Comparison of ENCODE assay signal across 17 cellular contexts in the genomic region with DNA sequence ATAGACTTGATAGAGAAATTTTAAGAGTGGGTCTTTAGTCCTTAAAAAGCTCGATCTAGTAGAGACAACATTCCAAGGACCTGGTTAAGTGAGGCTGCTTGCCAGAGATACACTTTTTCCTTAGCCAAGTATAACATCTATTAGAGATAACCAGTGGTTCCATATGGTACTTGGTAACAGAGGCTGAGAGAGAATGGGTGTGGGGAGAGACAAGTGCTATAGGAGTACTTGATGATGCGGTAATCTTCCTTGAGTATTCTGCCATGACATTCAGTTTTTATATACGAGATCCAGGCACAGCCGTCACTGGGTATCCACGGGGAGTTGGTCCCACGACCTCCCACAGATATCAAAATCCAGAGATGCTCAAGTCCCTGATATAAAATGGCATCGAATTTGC.
DNase-seq lines count a peak whose midpoint lies in the region; ATAC-seq, FAIRE-seq and TF ChIP-seq lines count a peak whose summit lies in the region.
"Had no signal": no experiment of that assay in that cellular context is flagged by ENCODE, and none has a peak within 500 bp of the region (broad histone marks: within the 10 kb centered on the region; RNA-seq: fewer than 3 reads in every experiment).

No MANE protein-coding gene starts in this region.

- H3K27ac ChIP-seq in PC-9, result peak overlapping the region; percentile 55
- peak overlapping the region; percentile 78 for H3K27ac ChIP-seq in mammary epithelial cell (ENCODE audit: insufficient read depth, low read depth, low read length)
- H3K27ac ChIP-seq: C4-2B, esophagus squamous epithelium had no signal

- H3K27me3 Mint-ChIP-seq in osteocyte (ENCODE audit: unreplicated experiment), result no peaks in the 10 kb centered on the region

- BruUV-seq in PC-9 (replicated peaks; lab: Mats Ljungman, UMichigan) (no TSS peak), mammary epithelial cell (replicated peaks; lab: Mats Ljungman, UMichigan) (TSS peak; percentile 28)

- FAIRE-seq in frontal cortex (lab: Jason Lieb, UNC), result no peak

- peaks cover 25% of the 10 kb centered on the region for H3K4me1 ChIP-seq in PC-9 (replicated peaks; ENCODE audit: insufficient read depth)
- peaks cover 78% of the 10 kb centered on the region for H3K4me1 ChIP-seq in mammary epithelial cell (ENCODE audit: insufficient read depth, low read length)

- in situ Hi-C loops in mammary epithelial cell (cut with MboI; ENCODE audit: low sequenced_read_pairs in 2 of 2), result no loop called here

- TF ChIP-seq CTCF in PC-9 (conservative IDR thresholded peaks at IDR 0.05) (no peak), mammary epithelial cell (conservative IDR thresholded peaks at IDR 0.05 in 1 of 2, IDR thresholded peaks at IDR 0.05 in 1 of 2; ENCODE audit: extremely low read depth in 1 of 2, insufficient read depth in 1 of 2, low read depth in 1 of 2, low read length in 2 of 2) (no peak), osteocyte (IDR thresholded peaks at IDR 0.05) (no peak)

- H2AFZ ChIP-seq in PC-9 (no peak overlapping the region), mammary epithelial cell (ENCODE audit: low read depth, low read length) (no peak overlapping the region)

- POLR2A ChIA-PET in PC-9 (lab: Charles Lee; ENCODE audit: unreplicated experiment), result no interaction called here

- no peaks in the 10 kb centered on the region for H3K9me3 Mint-ChIP-seq in osteocyte (ENCODE audit: unreplicated experiment)
- H3K9me3 Mint-ChIP-seq: activated CD4-positive, alpha-beta memory T cell treated with anti-CD3 and anti-CD28 coated beads, Interleukin-2, amount 10 ng/mL, durations not matched to agents 7 days and 5 days; T-cell had no signal

- H3K27me3 ChIP-seq in PC-9 (ENCODE audit: insufficient read depth, low read depth) (no peaks in the 10 kb centered on the region), mammary epithelial cell (ENCODE audit: insufficient read depth, low read length) (no peaks in the 10 kb centered on the region)
- H3K27me3 ChIP-seq: dorsolateral prefrontal cortex, esophagus squamous epithelium had no signal

- H4K20me1 ChIP-seq in PC-9 (ENCODE audit: insufficient read depth), result no peaks in the 10 kb centered on the region
- no peaks in the 10 kb centered on the region for H4K20me1 ChIP-seq in mammary epithelial cell (ENCODE audit: insufficient read depth, low read length)

- H3K27ac Mint-ChIP-seq in osteocyte (ENCODE audit: unreplicated experiment), result peak overlapping the region; percentile 81
- H3K27ac Mint-ChIP-seq: activated CD4-positive, alpha-beta memory T cell treated with anti-CD3 and anti-CD28 coated beads, Interleukin-2, amount 10 ng/mL, durations not matched to agents 7 days and 5 days; T-cell had no signal

- WGBS in mammary epithelial cell (ENCODE audit: low coverage, missing lambda C conversion rate), result 95% methylated on average over 7 of the region's 7 CpGs

- H3K4me3 Mint-ChIP-seq in osteocyte (ENCODE audit: unreplicated experiment), result no peak overlapping the region
- H3K4me3 Mint-ChIP-seq: activated CD4-positive, alpha-beta memory T cell treated with anti-CD3 and anti-CD28 coated beads, Interleukin-2, amount 10 ng/mL, durations not matched to agents 7 days and 5 days; T-cell had no signal

- H3K4me3 ChIP-seq in PC-9 (no peak overlapping the region), mammary epithelial cell (replicated peaks in 1 of 3; ENCODE audit: insufficient read depth in 1 of 3, low read depth in 2 of 3, low read length in 3 of 3) (no peak overlapping the region)
- H3K4me3 ChIP-seq: dorsolateral prefrontal cortex, esophagus squamous epithelium, mucosa of descending colon had no signal

- no peak for ATAC-seq in GM21825 (IDR thresholded peaks at IDR 0.05; ENCODE audit: unreplicated experiment)
- ATAC-seq: mucosa of descending colon, T-cell had no signal

- H3K36me3 Mint-ChIP-seq in osteocyte (ENCODE audit: unreplicated experiment), result peaks cover 7% of the 10 kb centered on the region
- H3K36me3 Mint-ChIP-seq: T-cell had no signal

- peaks cover 73% of the 10 kb centered on the region for H3K4me1 Mint-ChIP-seq in osteocyte (ENCODE audit: unreplicated experiment)

- H3K36me3 ChIP-seq in PC-9 (ENCODE audit: low read depth) (no peaks in the 10 kb centered on the region), mammary epithelial cell (ENCODE audit: insufficient read depth, low read length) (no peaks in the 10 kb centered on the region)

- H3K4me2 ChIP-seq in PC-9, result 0 out of 2 replicates have a peak overlapping the region, but pooled peaks have one; percentile 34
- peak overlapping the region; percentile 11 for H3K4me2 ChIP-seq in mammary epithelial cell (ENCODE audit: insufficient read depth, low read depth, low read length)

- CTCF ChIA-PET in PC-9 (lab: Charles Lee) (no interaction called here), mammary epithelial cell (lab: Charles Lee; ENCODE audit: low non-redundant PET) (no interaction called here)

- dilution Hi-C loops in mammary epithelial cell (cut with HindIII; ENCODE audit: low sequenced_read_pairs), result no loop called here

- intact Hi-C loops in PC-9 (cut with micrococcal nuclease; ENCODE audit: unreplicated experiment), result loop anchor here (1.0 kb wide), 3 partner anchors 70 to 276 kb away; partner anchors contain the start of gene PPFIBP1
- intact Hi-C loops in mammary epithelial cell (cut with micrococcal nuclease), result no loop called here

- H3K9me3 ChIP-seq in PC-9 (ENCODE audit: insufficient read depth, low read depth) (no peaks in the 10 kb centered on the region; the same call in 1 of the 2 replicates), mammary epithelial cell (replicated peaks; ENCODE audit: insufficient read depth, low read length) (no peaks in the 10 kb centered on the region)
- H3K9me3 ChIP-seq: esophagus squamous epithelium, mucosa of descending colon had no signal

- peak; percentile 51 for DNase-seq in Daoy (ENCODE audit: low read depth)
- no peak for DNase-seq in PC-9
- DNase-seq in mammary epithelial cell, result no peak
- DNase-seq in osteocyte (ENCODE audit: extremely low spot score, unreplicated experiment), result no peak
- DNase-seq in frontal cortex (ENCODE audit: low spot score in 2 of 2), result no peak
- no peak for DNase-seq in hippocampal formation (lab: John Stamatoyannopoulos, UW)
- DNase-seq: activated CD4-positive, alpha-beta memory T cell treated with anti-CD3 and anti-CD28 coated beads, Interleukin-2, amount 10 ng/mL, durations not matched to agents 7 days and 5 days; activated effector memory CD4-positive, alpha-beta T cell treated with Interleukin-2 at 50 U/mL for 16 hours; dorsolateral prefrontal cortex; esophagus squamous epithelium; hypothalamus; mucosa of descending colon; NCI-H2081 treated with DMSO at 0.1 percent for 48 hours; occipital lobe; T-cell had no signal

- peaks cover 9% of the 10 kb centered on the region for H3F3A ChIP-seq in PC-9 (ENCODE audit: insufficient read depth, low read depth)

- no peaks in the 10 kb centered on the region for H3K9me2 ChIP-seq in PC-9 (ENCODE audit: insufficient read depth)

- no peak overlapping the region for H3K9ac ChIP-seq in mammary epithelial cell (ENCODE audit: insufficient read depth, low read length)

- H3K79me2 ChIP-seq in PC-9 (ENCODE audit: low read depth) (no peaks in the 10 kb centered on the region), mammary epithelial cell (ENCODE audit: insufficient read depth, low read length) (peaks cover 86% of the 10 kb centered on the region)
